In the genomic region with DNA sequence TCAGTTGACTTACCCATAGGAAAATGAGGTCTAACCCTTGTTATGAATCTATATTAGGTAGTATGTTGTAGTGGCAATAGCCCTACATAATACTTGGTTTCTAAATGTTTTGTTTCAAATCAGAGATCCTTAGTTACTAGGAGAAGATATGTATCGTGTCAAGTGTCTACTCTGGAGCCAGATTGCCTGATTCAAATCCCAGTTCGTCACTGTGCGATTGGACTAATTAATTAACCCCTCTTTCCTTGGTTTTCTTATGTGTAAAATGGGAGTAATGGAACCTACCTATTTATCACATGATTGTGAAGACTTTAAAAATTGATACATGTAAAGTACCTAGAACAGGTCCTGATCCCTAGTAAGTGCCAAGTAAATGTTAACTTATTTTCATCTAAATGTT, we compare ENCODE assay signal across 9 cellular contexts. TPM values are rescaled to one million over a fixed set of nuclear protein-coding genes. Genes with fewer than 3 reads are reported as not detected.
DNase-seq lines count a peak whose midpoint lies in the region; ATAC-seq and TF ChIP-seq lines count a peak whose summit lies in the region.
"Had no signal": no experiment of that assay in that cellular context is flagged by ENCODE, and none has a peak within 500 bp of the region (broad histone marks: within the 10 kb centered on the region; RNA-seq: fewer than 3 reads in every experiment).

No MANE protein-coding gene starts in this region.

- H3K27ac ChIP-seq in SK-N-SH (ENCODE audit: low read depth in 2 of 2, low read length in 1 of 2) (no peak overlapping the region), Panc1 (ENCODE audit: low read length) (peak overlapping the region; percentile 97), rectal smooth muscle tissue (ENCODE audit: low read depth, low read length) (no peak overlapping the region)

- H3K27me3 ChIP-seq in SK-N-SH (ENCODE audit: insufficient read depth) (no peaks in the 10 kb centered on the region), Panc1 (ENCODE audit: control insufficient read depth, insufficient read depth, low read length) (no peaks in the 10 kb centered on the region), rectal smooth muscle tissue (ENCODE audit: control insufficient read depth, insufficient read depth, low read length) (no peaks in the 10 kb centered on the region)

- no peak overlapping the region for H2AFZ ChIP-seq in SK-N-SH (ENCODE audit: low read depth)

- no peak for TF ChIP-seq RAD21 in SK-N-SH (IDR thresholded peaks at IDR 0.05; ENCODE audit: low read length)

- H3K4me3 ChIP-seq in SK-N-SH (ENCODE audit: low read depth in 2 of 2, low read length in 1 of 2): peak overlapping the region; percentile 85
- H3K4me3 ChIP-seq in Panc1 (ENCODE audit: low read depth in 2 of 2, low read length in 2 of 2): peak overlapping the region; percentile 75 to 100
- H3K4me3 ChIP-seq in epithelial cell of proximal tubule (ENCODE audit: low read depth, low read length): peak overlapping the region; percentile 84
- peak overlapping the region; percentile 79 for H3K4me3 ChIP-seq in rectal smooth muscle tissue (ENCODE audit: low read length)

- H3K9ac ChIP-seq in SK-N-SH: peak overlapping the region; percentile 70
- no peak overlapping the region for H3K9ac ChIP-seq in rectal smooth muscle tissue (ENCODE audit: low read length)

- peaks cover 18 to 31% of the 10 kb centered on the region in 2 experiments for H3K36me3 ChIP-seq in SK-N-SH (replicated peaks in 1 of 2; ENCODE audit: control insufficient read depth in 1 of 2, insufficient read depth in 2 of 2, low read length in 1 of 2)
- peaks cover 2% of the 10 kb centered on the region for H3K36me3 ChIP-seq in Panc1 (ENCODE audit: control insufficient read depth, insufficient read depth, low read length)
- H3K36me3 ChIP-seq in rectal smooth muscle tissue (ENCODE audit: control insufficient read depth, insufficient read depth, low read length): peaks cover 4% of the 10 kb centered on the region

- CTCF ChIA-PET in SK-N-SH (lab: Yijun Ruan, JAX): no interaction called here
- CTCF ChIA-PET in Panc1 (lab: Charles Lee): no interaction called here

- 88% methylated on average over 3 of the region's 3 CpGs for WGBS in SK-N-SH (ENCODE audit: low lambda C conversion rate)

- no peaks in the 10 kb centered on the region for H3K9me2 ChIP-seq in SK-N-SH

- H3K79me2 ChIP-seq in SK-N-SH (ENCODE audit: insufficient read depth): peaks cover 49% of the 10 kb centered on the region

- TF ChIP-seq EP300 in SK-N-SH (IDR thresholded peaks at IDR 0.05; ENCODE audit: borderline replicate concordance in 1 of 2, low read depth in 1 of 2, low read length in 1 of 2): no peak

- no peaks in the 10 kb centered on the region for H3F3A ChIP-seq in SK-N-SH (replicated peaks; ENCODE audit: insufficient read depth)

- no peak for DNase-seq in SK-N-SH
- DNase-seq in Panc1 (ENCODE audit: low read depth, low spot score): no peak
- no peak for DNase-seq in epithelial cell of proximal tubule (ENCODE audit: low read depth)
- DNase-seq in NCI-H1436 treated with DMSO at 0.1 percent for 48 hours (lab: John Stamatoyannopoulos, UW): no peak
- no peak for DNase-seq in NK-92 treated with Interleukin-12 subunit alpha and Interleukin-12 subunit beta, amount 100 ng/mL, for 24 hours (lab: John Stamatoyannopoulos, UW)
- DNase-seq: effector CD4-positive, alpha-beta T cell had no signal

- POLR2A ChIA-PET in SK-N-SH (lab: Yijun Ruan, JAX) (interaction anchor here (1.5 kb wide), 1 partner anchor 12 kb away, joined by 3 read pairs; no protein-coding TSS in a partner anchor), Panc1 (lab: Charles Lee) (interaction anchor here (0.7 kb wide), 1 partner anchor 9 kb away, joined by 4 read pairs; no protein-coding TSS in a partner anchor)

- in situ Hi-C loops in Panc1 (cut with HindIII; ENCODE audit: low pct_unique_long_range_greater_than_20kb, low sequenced_read_pairs): no loop called here

- no peak for TF ChIP-seq CTCF in SK-N-SH (IDR thresholded peaks at IDR 0.05)
- TF ChIP-seq CTCF in Panc1 (IDR thresholded peaks at IDR 0.05): no peak
- no peak for TF ChIP-seq CTCF in epithelial cell of proximal tubule (conservative IDR thresholded peaks at IDR 0.05; ENCODE audit: low read depth, low read length)

- intact Hi-C loops in Panc1 (cut with micrococcal nuclease; ENCODE audit: unreplicated experiment): no loop called here

- ATAC-seq in SK-N-SH treated with all-trans-retinoic acid at 6 μM for 48 hours: no peak
- ATAC-seq in Panc1: no peak
- no peak for ATAC-seq in HG03469 (IDR thresholded peaks at IDR 0.05; ENCODE audit: unreplicated experiment)

- H3K4me1 ChIP-seq in SK-N-SH (ENCODE audit: control insufficient read depth in 1 of 2, insufficient read depth in 2 of 2, low read depth in 1 of 2, low read length in 1 of 2): peaks cover 4 to 11% of the 10 kb centered on the region in 2 experiments; a peak in 2 of 4 replicates
- peaks cover 11% of the 10 kb centered on the region for H3K4me1 ChIP-seq in Panc1 (ENCODE audit: control insufficient read depth, insufficient read depth, low read length)
- H3K4me1 ChIP-seq in rectal smooth muscle tissue (ENCODE audit: control insufficient read depth, insufficient read depth, low read length): peaks cover 7% of the 10 kb centered on the region

- H3K4me2 ChIP-seq in SK-N-SH: peak overlapping the region; percentile 95

- BruUV-seq in Panc1 (replicated peaks; lab: Mats Ljungman, UMichigan): no TSS peak

- H3K9me3 ChIP-seq in SK-N-SH: no peaks in the 10 kb centered on the region
- no peaks in the 10 kb centered on the region for H3K9me3 ChIP-seq in Panc1 (ENCODE audit: control insufficient read depth, insufficient read depth, low read depth, low read length)

- H4K20me1 ChIP-seq in SK-N-SH (ENCODE audit: insufficient read depth): no peaks in the 10 kb centered on the region

TF ChIP-seq in SK-N-SH, 30 proteins besides CTCF, POLR2A, EP300 and RAD21 (continues in another document):
- TF ChIP-seq, protein P1, sequence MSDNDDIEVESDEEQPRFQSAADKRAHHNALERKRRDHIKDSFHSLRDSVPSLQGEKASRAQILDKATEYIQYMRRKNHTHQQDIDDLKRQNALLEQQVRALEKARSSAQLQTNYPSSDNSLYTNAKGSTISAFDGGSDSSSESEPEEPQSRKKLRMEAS (IDR thresholded peaks at IDR 0.05; ENCODE audit: low read depth): no peak
- TF ChIP-seq FOSL2 (IDR thresholded peaks at IDR 0.05; ENCODE audit: borderline replicate concordance, low read depth) (no peak), RCOR1 (IDR thresholded peaks at IDR 0.05; ENCODE audit: low read length) (no peak), RXRA (IDR thresholded peaks at IDR 0.05; ENCODE audit: borderline replicate concordance, low read depth) (no peak), NFIC (IDR thresholded peaks at IDR 0.05; ENCODE audit: borderline replicate concordance) (no peak), RFX5 (IDR thresholded peaks at IDR 0.05; ENCODE audit: low read length) (no peak), TCF12 (IDR thresholded peaks at IDR 0.05) (no peak), FOXJ3 (CRISPR knock-in tag; IDR thresholded peaks at IDR 0.05) (no peak)
- TF ChIP-seq, protein P2, sequence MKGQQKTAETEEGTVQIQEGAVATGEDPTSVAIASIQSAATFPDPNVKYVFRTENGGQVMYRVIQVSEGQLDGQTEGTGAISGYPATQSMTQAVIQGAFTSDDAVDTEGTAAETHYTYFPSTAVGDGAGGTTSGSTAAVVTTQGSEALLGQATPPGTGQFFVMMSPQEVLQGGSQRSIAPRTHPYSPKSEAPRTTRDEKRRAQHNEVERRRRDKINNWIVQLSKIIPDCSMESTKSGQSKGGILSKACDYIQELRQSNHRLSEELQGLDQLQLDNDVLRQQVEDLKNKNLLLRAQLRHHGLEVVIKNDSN (IDR thresholded peaks at IDR 0.05; ENCODE audit: borderline replicate concordance, low read depth): no peak

TF ChIP-seq in SK-N-SH treated with all-trans-retinoic acid at 6 μM for 48 hours, 23 proteins besides CTCF, POLR2A, EP300 and RAD21 (continues in another document):
- TF ChIP-seq SNAI2 (CRISPR knock-in tag; IDR thresholded peaks at IDR 0.05) (no peak), ESRRG (CRISPR knock-in tag; IDR thresholded peaks at IDR 0.05) (no peak)
- TF ChIP-seq, protein P3, sequence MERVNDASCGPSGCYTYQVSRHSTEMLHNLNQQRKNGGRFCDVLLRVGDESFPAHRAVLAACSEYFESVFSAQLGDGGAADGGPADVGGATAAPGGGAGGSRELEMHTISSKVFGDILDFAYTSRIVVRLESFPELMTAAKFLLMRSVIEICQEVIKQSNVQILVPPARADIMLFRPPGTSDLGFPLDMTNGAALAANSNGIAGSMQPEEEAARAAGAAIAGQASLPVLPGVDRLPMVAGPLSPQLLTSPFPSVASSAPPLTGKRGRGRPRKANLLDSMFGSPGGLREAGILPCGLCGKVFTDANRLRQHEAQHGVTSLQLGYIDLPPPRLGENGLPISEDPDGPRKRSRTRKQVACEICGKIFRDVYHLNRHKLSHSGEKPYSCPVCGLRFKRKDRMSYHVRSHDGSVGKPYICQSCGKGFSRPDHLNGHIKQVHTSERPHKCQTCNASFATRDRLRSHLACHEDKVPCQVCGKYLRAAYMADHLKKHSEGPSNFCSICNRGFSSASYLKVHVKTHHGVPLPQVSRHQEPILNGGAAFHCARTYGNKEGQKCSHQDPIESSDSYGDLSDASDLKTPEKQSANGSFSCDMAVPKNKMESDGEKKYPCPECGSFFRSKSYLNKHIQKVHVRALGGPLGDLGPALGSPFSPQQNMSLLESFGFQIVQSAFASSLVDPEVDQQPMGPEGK (CRISPR knock-in tag; IDR thresholded peaks at IDR 0.05; ENCODE audit: borderline replicate concordance): no peak

RNA-seq across cellular contexts. Expression of a gene that starts 1.4 kb away (rescaled TPM):
- 67.8 and 99.3 TPM in 2 replicates for polyA plus RNA-seq in SK-N-SH (2012; rRNA removed)
- 50.2 and 57.7 TPM in 2 replicates for polyA plus RNA-seq in SK-N-SH (2012; cell fraction: cytosol; rRNA removed)
- polyA plus RNA-seq in SK-N-SH (2012; cell fraction: nucleus; rRNA removed): 149 and 222 TPM in 2 replicates
- 47.9 TPM for total RNA-seq in Panc1 (2021; ENCODE audit: unreplicated experiment)
- polyA plus RNA-seq in Panc1 (2012; ENCODE audit: insufficient read length): 44.5 TPM
- total RNA-seq in epithelial cell of proximal tubule: 20.3 and 29.2 TPM in 2 replicates

RNA-seq across cellular contexts. Expression of a gene that starts 23.3 kb away (rescaled TPM):
- polyA plus RNA-seq in SK-N-SH (2012; rRNA removed): 27.7 and 45.0 TPM in 2 replicates
- 26.2 and 32.3 TPM in 2 replicates for polyA plus RNA-seq in SK-N-SH (2012; cell fraction: cytosol; rRNA removed)
- polyA plus RNA-seq in SK-N-SH (2012; cell fraction: nucleus; rRNA removed): 57.1 and 71.4 TPM in 2 replicates
- total RNA-seq in Panc1 (2021; ENCODE audit: unreplicated experiment) (59.9 TPM), epithelial cell of proximal tubule (34.6 and 43.7 TPM in 2 replicates)
- 30.6 TPM for polyA plus RNA-seq in Panc1 (2012; ENCODE audit: insufficient read length)

RNA-seq across cellular contexts. Expression of a gene that starts 33.9 kb away (rescaled TPM):
- 18.7 and 22.7 TPM in 2 replicates for polyA plus RNA-seq in SK-N-SH (2012; rRNA removed)
- 18.6 and 19.3 TPM in 2 replicates for polyA plus RNA-seq in SK-N-SH (2012; cell fraction: cytosol; rRNA removed)
- 34.1 and 44.5 TPM in 2 replicates for polyA plus RNA-seq in SK-N-SH (2012; cell fraction: nucleus; rRNA removed)
- total RNA-seq in Panc1 (2021; ENCODE audit: unreplicated experiment) (50.5 TPM), epithelial cell of proximal tubule (18.4 and 25.1 TPM in 2 replicates)
- 22.0 TPM for polyA plus RNA-seq in Panc1 (2012; ENCODE audit: insufficient read length)
